ENCODE assay signal across 1 cellular context in the genomic region with DNA sequence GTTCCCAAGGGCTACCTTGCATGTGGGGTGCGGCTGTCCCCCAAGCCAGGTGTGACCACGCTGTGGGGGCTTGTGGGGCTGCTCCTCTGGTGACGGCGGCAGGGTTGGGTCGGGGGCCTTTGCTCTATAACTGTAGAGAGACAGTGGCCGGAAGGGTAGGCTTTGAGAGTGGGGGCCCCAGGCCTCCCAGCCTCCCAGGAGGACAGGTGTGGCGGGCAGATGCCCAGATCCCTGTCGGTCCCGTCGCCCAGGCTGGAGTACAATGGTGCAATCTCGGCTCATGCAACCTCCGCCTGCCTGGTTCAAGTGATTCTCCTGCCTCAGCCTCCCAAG.
TF ChIP-seq lines count a peak whose summit lies in the region.

No MANE protein-coding gene starts in this region.

TF ChIP-seq in HepG2, 621 proteins besides CTCF, POLR2A, EP300 and RAD21:
- TF ChIP-seq, protein P1, sequence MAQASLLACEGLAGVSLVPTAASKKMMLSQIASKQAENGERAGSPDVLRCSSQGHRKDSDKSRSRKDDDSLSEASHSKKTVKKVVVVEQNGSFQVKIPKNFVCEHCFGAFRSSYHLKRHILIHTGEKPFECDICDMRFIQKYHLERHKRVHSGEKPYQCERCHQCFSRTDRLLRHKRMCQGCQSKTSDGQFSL (CRISPR knock-in tag; IDR thresholded peaks at IDR 0.05): no peak
- TF ChIP-seq SPEN (CRISPR knock-in tag; IDR thresholded peaks at IDR 0.05; ENCODE audit: low read depth) (no peak), ZNF839 (CRISPR knock-in tag; IDR thresholded peaks at IDR 0.05; ENCODE audit: borderline replicate concordance) (no peak), ZNF891 (CRISPR knock-in tag; IDR thresholded peaks at IDR 0.05) (no peak), U2AF2 (IDR thresholded peaks at IDR 0.05; ENCODE audit: low read depth, low read length) (no peak), ZNF382 (CRISPR knock-in tag; IDR thresholded peaks at IDR 0.05; ENCODE audit: borderline replicate concordance) (no peak), ATAD3A (CRISPR knock-in tag; IDR thresholded peaks at IDR 0.05) (no peak), RARA (CRISPR knock-in tag; IDR thresholded peaks at IDR 0.05) (no peak), JARID2 (CRISPR knock-in tag; IDR thresholded peaks at IDR 0.05; ENCODE audit: insufficient replicate concordance) (no peak), MAFF (IDR thresholded peaks at IDR 0.05; ENCODE audit: low read depth, low read length) (no peak), ZSCAN29 (CRISPR knock-in tag; conservative IDR thresholded peaks at IDR 0.05) (no peak)
- TF ChIP-seq, protein P2, sequence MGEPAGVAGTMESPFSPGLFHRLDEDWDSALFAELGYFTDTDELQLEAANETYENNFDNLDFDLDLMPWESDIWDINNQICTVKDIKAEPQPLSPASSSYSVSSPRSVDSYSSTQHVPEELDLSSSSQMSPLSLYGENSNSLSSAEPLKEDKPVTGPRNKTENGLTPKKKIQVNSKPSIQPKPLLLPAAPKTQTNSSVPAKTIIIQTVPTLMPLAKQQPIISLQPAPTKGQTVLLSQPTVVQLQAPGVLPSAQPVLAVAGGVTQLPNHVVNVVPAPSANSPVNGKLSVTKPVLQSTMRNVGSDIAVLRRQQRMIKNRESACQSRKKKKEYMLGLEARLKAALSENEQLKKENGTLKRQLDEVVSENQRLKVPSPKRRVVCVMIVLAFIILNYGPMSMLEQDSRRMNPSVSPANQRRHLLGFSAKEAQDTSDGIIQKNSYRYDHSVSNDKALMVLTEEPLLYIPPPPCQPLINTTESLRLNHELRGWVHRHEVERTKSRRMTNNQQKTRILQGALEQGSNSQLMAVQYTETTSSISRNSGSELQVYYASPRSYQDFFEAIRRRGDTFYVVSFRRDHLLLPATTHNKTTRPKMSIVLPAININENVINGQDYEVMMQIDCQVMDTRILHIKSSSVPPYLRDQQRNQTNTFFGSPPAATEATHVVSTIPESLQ (CRISPR knock-in tag; conservative IDR thresholded peaks at IDR 0.05): no peak
- TF ChIP-seq, protein P3, sequence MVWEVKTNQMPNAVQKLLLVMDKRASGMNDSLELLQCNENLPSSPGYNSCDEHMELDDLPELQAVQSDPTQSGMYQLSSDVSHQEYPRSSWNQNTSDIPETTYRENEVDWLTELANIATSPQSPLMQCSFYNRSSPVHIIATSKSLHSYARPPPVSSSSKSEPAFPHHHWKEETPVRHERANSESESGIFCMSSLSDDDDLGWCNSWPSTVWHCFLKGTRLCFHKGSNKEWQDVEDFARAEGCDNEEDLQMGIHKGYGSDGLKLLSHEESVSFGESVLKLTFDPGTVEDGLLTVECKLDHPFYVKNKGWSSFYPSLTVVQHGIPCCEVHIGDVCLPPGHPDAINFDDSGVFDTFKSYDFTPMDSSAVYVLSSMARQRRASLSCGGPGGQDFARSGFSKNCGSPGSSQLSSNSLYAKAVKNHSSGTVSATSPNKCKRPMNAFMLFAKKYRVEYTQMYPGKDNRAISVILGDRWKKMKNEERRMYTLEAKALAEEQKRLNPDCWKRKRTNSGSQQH (CRISPR knock-in tag; IDR thresholded peaks at IDR 0.05; ENCODE audit: low read depth): no peak
- TF ChIP-seq, protein P4, sequence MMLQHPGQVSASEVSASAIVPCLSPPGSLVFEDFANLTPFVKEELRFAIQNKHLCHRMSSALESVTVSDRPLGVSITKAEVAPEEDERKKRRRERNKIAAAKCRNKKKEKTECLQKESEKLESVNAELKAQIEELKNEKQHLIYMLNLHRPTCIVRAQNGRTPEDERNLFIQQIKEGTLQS (CRISPR knock-in tag; IDR thresholded peaks at IDR 0.05): no peak
- TF ChIP-seq, protein P5, sequence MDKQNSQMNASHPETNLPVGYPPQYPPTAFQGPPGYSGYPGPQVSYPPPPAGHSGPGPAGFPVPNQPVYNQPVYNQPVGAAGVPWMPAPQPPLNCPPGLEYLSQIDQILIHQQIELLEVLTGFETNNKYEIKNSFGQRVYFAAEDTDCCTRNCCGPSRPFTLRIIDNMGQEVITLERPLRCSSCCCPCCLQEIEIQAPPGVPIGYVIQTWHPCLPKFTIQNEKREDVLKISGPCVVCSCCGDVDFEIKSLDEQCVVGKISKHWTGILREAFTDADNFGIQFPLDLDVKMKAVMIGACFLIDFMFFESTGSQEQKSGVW (CRISPR knock-in tag; IDR thresholded peaks at IDR 0.05; ENCODE audit: borderline replicate concordance): no peak
